7 cellular contexts compared by ENCODE assay signal in genomic region chr10:80079312-80079613, GRCh38. TPM values are rescaled to one million over a fixed set of nuclear protein-coding genes. Genes with fewer than 3 reads are reported as not detected.
DNase-seq lines count a peak whose midpoint lies in the region; ATAC-seq and TF ChIP-seq lines count a peak whose summit lies in the region.

No MANE protein-coding gene starts in this region.

- H3K9ac ChIP-seq in iPS-15b (ENCODE audit: low read depth, low read length), result peak overlapping the region; percentile 60

- H3K9me3 Mint-ChIP-seq in activated T-helper 1 cell treated with anti-CD3 and anti-CD28 coated beads, Interleukin-12 subunit alpha, Interleukin-12 subunit beta, Interleukin-2, Interleukin-4 antibody, amounts not matched to agents 30 ng/mL and 10 ng/mL and 1 ng/mL, durations not matched to agents 14 hours and 24 hours and 36 hours, result no peaks in the 10 kb centered on the region
- no peaks in the 10 kb centered on the region for H3K9me3 Mint-ChIP-seq in stimulated activated memory B cell treated with anti-CD40 and anti-IgM and Interleukin-4, amounts not matched to agents 10 μg/mL and 1 μg/mL and 100 μg/mL, for 72 hours

- no peaks in the 10 kb centered on the region for H3K27me3 Mint-ChIP-seq in activated T-helper 1 cell treated with anti-CD3 and anti-CD28 coated beads, Interleukin-12 subunit alpha, Interleukin-12 subunit beta, Interleukin-2, Interleukin-4 antibody, amounts not matched to agents 30 ng/mL and 10 ng/mL and 1 ng/mL, durations not matched to agents 14 hours and 24 hours and 36 hours (ENCODE audit: insufficient read depth)
- no peaks in the 10 kb centered on the region for H3K27me3 Mint-ChIP-seq in stimulated activated memory B cell treated with anti-CD40 and anti-IgM and Interleukin-4, amounts not matched to agents 10 μg/mL and 1 μg/mL and 100 μg/mL, for 72 hours

- peaks cover 29% of the 10 kb centered on the region for H3K4me1 Mint-ChIP-seq in activated T-helper 1 cell treated with anti-CD3 and anti-CD28 coated beads, Interleukin-12 subunit alpha, Interleukin-12 subunit beta, Interleukin-2, Interleukin-4 antibody, amounts not matched to agents 30 ng/mL and 10 ng/mL and 1 ng/mL, durations not matched to agents 14 hours and 24 hours and 36 hours (ENCODE audit: low read depth)
- H3K4me1 Mint-ChIP-seq in stimulated activated memory B cell treated with anti-CD40 and anti-IgM and Interleukin-4, amounts not matched to agents 10 μg/mL and 1 μg/mL and 100 μg/mL, for 72 hours, result peaks cover 17% of the 10 kb centered on the region

- H3K27me3 ChIP-seq in iPS-15b (ENCODE audit: control insufficient read depth, insufficient read depth, low read length), result no peaks in the 10 kb centered on the region

- DNase-seq in HFF-Myc (ENCODE audit: extremely low read depth, low read depth) (no peak), CD1c-positive myeloid dendritic cell (ENCODE audit: extremely low spot score) (no peak), NCI-H1105 (lab: John Stamatoyannopoulos, UW) (no peak)
- no peak for DNase-seq in activated T-helper 1 cell treated with anti-CD3 and anti-CD28 coated beads, Interleukin-12 subunit alpha, Interleukin-12 subunit beta, Interleukin-2, Interleukin-4 antibody, amounts not matched to agents 30 ng/mL and 10 ng/mL and 1 ng/mL, durations not matched to agents 14 hours and 24 hours and 36 hours (ENCODE audit: low spot score)

- intact Hi-C loops in activated T-helper 1 cell treated with anti-CD3 and anti-CD28 coated beads, Interleukin-12 subunit alpha, Interleukin-12 subunit beta, Interleukin-2, Interleukin-4 antibody, amounts not matched to agents 30 ng/mL and 10 ng/mL and 1 ng/mL, durations not matched to agents 14 hours and 24 hours and 36 hours (cut with micrococcal nuclease), result loop anchor here (1.0 to 10.0 kb wide), 3 partner anchors 124 to 747 kb away; partner anchors contain the start of gene TSPAN14

- H3K36me3 ChIP-seq in iPS-15b (ENCODE audit: control insufficient read depth, insufficient read depth, low read length), result no peaks in the 10 kb centered on the region

- peak overlapping the region; percentile 85 for H3K4me3 ChIP-seq in HFF-Myc (replicated peaks; ENCODE audit: low read depth, low read length)
- H3K4me3 ChIP-seq in iPS-15b (ENCODE audit: low read depth, low read length), result peak overlapping the region; percentile 83

- H3K36me3 Mint-ChIP-seq in activated T-helper 1 cell treated with anti-CD3 and anti-CD28 coated beads, Interleukin-12 subunit alpha, Interleukin-12 subunit beta, Interleukin-2, Interleukin-4 antibody, amounts not matched to agents 30 ng/mL and 10 ng/mL and 1 ng/mL, durations not matched to agents 14 hours and 24 hours and 36 hours (ENCODE audit: low read depth), result peaks cover 8% of the 10 kb centered on the region
- peaks cover 9% of the 10 kb centered on the region for H3K36me3 Mint-ChIP-seq in stimulated activated memory B cell treated with anti-CD40 and anti-IgM and Interleukin-4, amounts not matched to agents 10 μg/mL and 1 μg/mL and 100 μg/mL, for 72 hours

- peak overlapping the region; percentile 92 for H3K27ac Mint-ChIP-seq in activated T-helper 1 cell treated with anti-CD3 and anti-CD28 coated beads, Interleukin-12 subunit alpha, Interleukin-12 subunit beta, Interleukin-2, Interleukin-4 antibody, amounts not matched to agents 30 ng/mL and 10 ng/mL and 1 ng/mL, durations not matched to agents 14 hours and 24 hours and 36 hours
- H3K27ac Mint-ChIP-seq in stimulated activated memory B cell treated with anti-CD40 and anti-IgM and Interleukin-4, amounts not matched to agents 10 μg/mL and 1 μg/mL and 100 μg/mL, for 72 hours, result peak overlapping the region; percentile 86

- ATAC-seq in stimulated activated memory B cell treated with anti-CD40 and anti-IgM and Interleukin-4, amounts not matched to agents 10 μg/mL and 1 μg/mL and 100 μg/mL, for 72 hours, result no peak
- no peak for ATAC-seq in HG03139 (IDR thresholded peaks at IDR 0.05; ENCODE audit: unreplicated experiment)

- TF ChIP-seq CTCF in HFF-Myc (IDR thresholded peaks at IDR 0.05; ENCODE audit: low read depth, low read length, missing control alignments), result no peak

- H3K4me1 ChIP-seq in iPS-15b (ENCODE audit: control insufficient read depth, insufficient read depth, low read length), result no peaks in the 10 kb centered on the region

- peak overlapping the region; percentile 98 for H3K4me3 Mint-ChIP-seq in activated T-helper 1 cell treated with anti-CD3 and anti-CD28 coated beads, Interleukin-12 subunit alpha, Interleukin-12 subunit beta, Interleukin-2, Interleukin-4 antibody, amounts not matched to agents 30 ng/mL and 10 ng/mL and 1 ng/mL, durations not matched to agents 14 hours and 24 hours and 36 hours
- peak overlapping the region; percentile 96 for H3K4me3 Mint-ChIP-seq in stimulated activated memory B cell treated with anti-CD40 and anti-IgM and Interleukin-4, amounts not matched to agents 10 μg/mL and 1 μg/mL and 100 μg/mL, for 72 hours

- H3K9me3 ChIP-seq in iPS-15b (ENCODE audit: control insufficient read depth, insufficient read depth, low read length), result no peaks in the 10 kb centered on the region

RNA-seq across cellular contexts. Expression of gene TMEM254, which starts 0.8 kb away (rescaled TPM):
- 10.8 and 12.4 TPM in 2 replicates for total RNA-seq in activated T-helper 1 cell treated with anti-CD3 and anti-CD28 coated beads, Interleukin-12 subunit alpha, Interleukin-12 subunit beta, Interleukin-2, Interleukin-4 antibody, amounts not matched to agents 30 ng/mL and 10 ng/mL and 1 ng/mL, durations not matched to agents 14 hours and 24 hours and 36 hours

RNA-seq across cellular contexts. Expression of gene PLAC9, which starts 53.3 kb away (rescaled TPM):
- total RNA-seq in activated T-helper 1 cell treated with anti-CD3 and anti-CD28 coated beads, Interleukin-12 subunit alpha, Interleukin-12 subunit beta, Interleukin-2, Interleukin-4 antibody, amounts not matched to agents 30 ng/mL and 10 ng/mL and 1 ng/mL, durations not matched to agents 14 hours and 24 hours and 36 hours, result not detected in 2 replicates
